In the genomic region with DNA sequence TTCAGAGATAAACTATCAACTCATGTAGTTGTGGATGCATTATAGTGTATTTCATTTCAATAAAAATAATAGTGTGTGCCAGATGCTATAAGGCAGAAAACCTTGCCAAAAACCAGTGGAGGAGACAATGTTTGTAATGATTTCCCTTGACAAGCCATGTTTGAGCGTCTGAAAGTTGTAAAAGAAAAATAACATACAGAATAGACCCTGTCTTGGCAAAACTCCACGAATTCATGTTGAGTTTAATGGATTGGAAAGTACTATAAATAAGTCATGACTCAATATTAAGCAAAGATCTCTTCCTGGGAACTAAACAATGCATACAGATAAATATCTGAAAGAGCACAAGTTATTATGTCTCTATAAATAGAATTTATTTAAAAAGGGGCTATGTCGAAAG, we compare ENCODE assay signal across 15 cellular contexts.
DNase-seq lines count a peak whose midpoint lies in the region; ATAC-seq and TF ChIP-seq lines count a peak whose summit lies in the region.
"Had no signal": no experiment of that assay in that cellular context is flagged by ENCODE, and none has a peak within 500 bp of the region (broad histone marks: within the 10 kb centered on the region; RNA-seq: fewer than 3 reads in every experiment).

No MANE protein-coding gene starts in this region.

- no peaks in the 10 kb centered on the region for H3K4me1 ChIP-seq in PC-3 (ENCODE audit: insufficient read depth, low read length)
- no peaks in the 10 kb centered on the region for H3K4me1 ChIP-seq in CD8-positive, alpha-beta T cell (ENCODE audit: insufficient read depth, low read length)
- H3K4me1 ChIP-seq: Peyer's patch, SJSA1 had no signal

- POLR2A ChIA-PET in PC-3 (lab: Charles Lee; ENCODE audit: unreplicated experiment) = no interaction called here
- POLR2A ChIA-PET in CD8-positive, alpha-beta T cell (lab: Charles Lee) = no interaction called here

- H3K36me3 Mint-ChIP-seq in CD8-positive, alpha-beta T cell = no peaks in the 10 kb centered on the region

- TF ChIP-seq CTCF in 22Rv1 (IDR thresholded peaks at IDR 0.05) (no peak), PC-3 (conservative IDR thresholded peaks at IDR 0.05; ENCODE audit: low read depth, low read length) (no peak)
- TF ChIP-seq CTCF in CD8-positive, alpha-beta T cell (IDR thresholded peaks at IDR 0.05) = no peak

- CTCF ChIA-PET in PC-3 (lab: Charles Lee) = no interaction called here
- CTCF ChIA-PET in CD8-positive, alpha-beta T cell (lab: Charles Lee) = no interaction called here

- H3K27ac Mint-ChIP-seq in CD8-positive, alpha-beta T cell = no peak overlapping the region
- H3K27ac Mint-ChIP-seq: GM23338 had no signal

- DNase-seq in DMS153 (lab: John Stamatoyannopoulos, UW) = peak; percentile 18
- peak; percentile 13 for DNase-seq in NCI-H1694 (lab: John Stamatoyannopoulos, UW)
- DNase-seq in PC-3 = peak; percentile 5
- DNase-seq in mesenteric fat pad (ENCODE audit: low spot score) = no peak
- no peak for DNase-seq in CD8-positive, alpha-beta T cell
- DNase-seq: ACHN, HCEC 1CT, NCI-H1436, NCI-H524, Peyer's patch had no signal

- no peaks in the 10 kb centered on the region for H3K36me3 ChIP-seq in PC-3 (ENCODE audit: low read depth, low read length)
- no peaks in the 10 kb centered on the region for H3K36me3 ChIP-seq in CD8-positive, alpha-beta T cell (ENCODE audit: insufficient read depth, low read length)
- H3K36me3 ChIP-seq: Peyer's patch, SJSA1 had no signal

- intact Hi-C loops in PC-3 (cut with micrococcal nuclease) = no loop called here
- intact Hi-C loops in CD8-positive, alpha-beta T cell (cut with DNase I, micrococcal nuclease) = no loop called here

- H3K27me3 ChIP-seq in PC-3 (ENCODE audit: low read length) = no peaks in the 10 kb centered on the region
- H3K27me3 ChIP-seq in CD8-positive, alpha-beta T cell (ENCODE audit: insufficient read depth, low read length) = no peaks in the 10 kb centered on the region
- H3K27me3 ChIP-seq: Peyer's patch, SJSA1 had no signal

- BruUV-seq in PC-3 (replicated peaks; lab: Mats Ljungman, UMichigan) = no TSS peak

- no peak overlapping the region for H3K4me3 Mint-ChIP-seq in CD8-positive, alpha-beta T cell
- H3K4me3 Mint-ChIP-seq: GM23338 had no signal

- no peaks in the 10 kb centered on the region for H3K79me2 ChIP-seq in PC-3 (ENCODE audit: low read length)

- H3F3A ChIP-seq in PC-3 (ENCODE audit: low read length, unreplicated experiment) = no peaks in the 10 kb centered on the region

- H2AFZ ChIP-seq in PC-3 (ENCODE audit: low read length) = no peak overlapping the region
- H2AFZ ChIP-seq: GM23338 had no signal

- H3K9ac ChIP-seq in PC-3 (ENCODE audit: low read length) = no peak overlapping the region

- peaks cover 16% of the 10 kb centered on the region for H3K9me3 Mint-ChIP-seq in CD8-positive, alpha-beta T cell

- no peaks in the 10 kb centered on the region for H3K4me1 Mint-ChIP-seq in CD8-positive, alpha-beta T cell (ENCODE audit: low read depth)
- H3K4me1 Mint-ChIP-seq: GM23338 had no signal

- peak overlapping the region; percentile 66 for H3K27ac ChIP-seq in 22Rv1
- H3K27ac ChIP-seq in PC-3 (ENCODE audit: low read length) = no peak overlapping the region
- no peak overlapping the region for H3K27ac ChIP-seq in CD8-positive, alpha-beta T cell (ENCODE audit: low read depth, low read length)
- H3K27ac ChIP-seq: C4-2B, Peyer's patch, SJSA1 had no signal

- H3K4me2 ChIP-seq in PC-3 (ENCODE audit: low read length) = no peak overlapping the region
- H3K4me2 ChIP-seq: GM23338 had no signal

- no peaks in the 10 kb centered on the region for H4K20me1 ChIP-seq in PC-3 (ENCODE audit: low read length)

- no peaks in the 10 kb centered on the region for H3K9me2 ChIP-seq in PC-3 (replicated peaks; ENCODE audit: low read length)

- no peak for ATAC-seq in PC-3
- ATAC-seq in HG03520 (IDR thresholded peaks at IDR 0.05; ENCODE audit: unreplicated experiment) = no peak
- no peak for ATAC-seq in CD8-positive, alpha-beta T cell
- ATAC-seq: GM23338 had no signal

- H3K9me3 ChIP-seq in PC-3 (ENCODE audit: low read length) = no peaks in the 10 kb centered on the region
- H3K9me3 ChIP-seq in CD8-positive, alpha-beta T cell (ENCODE audit: low read length) = no peaks in the 10 kb centered on the region
- H3K9me3 ChIP-seq: Peyer's patch, SJSA1 had no signal

- no peaks in the 10 kb centered on the region for H3K27me3 Mint-ChIP-seq in CD8-positive, alpha-beta T cell (ENCODE audit: low read depth)

- no peak overlapping the region for H3K4me3 ChIP-seq in PC-3 (ENCODE audit: low read length)
- H3K4me3 ChIP-seq in CD8-positive, alpha-beta T cell (ENCODE audit: low read depth, low read length) = no peak overlapping the region
- H3K4me3 ChIP-seq: GM23338, Peyer's patch, SJSA1 had no signal

Comparison
In these comparisons a context has a peak if more than half of its experiments do, and no peak if none do; other contexts are left out.
1. DNase-seq: peak in DMS153 (single experiment), NCI-H1694 (single experiment) and PC-3 (single experiment); none in mesenteric fat pad (single experiment) and CD8-positive, alpha-beta T cell (0 of 7).